Comparison of ENCODE assay signal across 1 cellular context in the genomic region with DNA sequence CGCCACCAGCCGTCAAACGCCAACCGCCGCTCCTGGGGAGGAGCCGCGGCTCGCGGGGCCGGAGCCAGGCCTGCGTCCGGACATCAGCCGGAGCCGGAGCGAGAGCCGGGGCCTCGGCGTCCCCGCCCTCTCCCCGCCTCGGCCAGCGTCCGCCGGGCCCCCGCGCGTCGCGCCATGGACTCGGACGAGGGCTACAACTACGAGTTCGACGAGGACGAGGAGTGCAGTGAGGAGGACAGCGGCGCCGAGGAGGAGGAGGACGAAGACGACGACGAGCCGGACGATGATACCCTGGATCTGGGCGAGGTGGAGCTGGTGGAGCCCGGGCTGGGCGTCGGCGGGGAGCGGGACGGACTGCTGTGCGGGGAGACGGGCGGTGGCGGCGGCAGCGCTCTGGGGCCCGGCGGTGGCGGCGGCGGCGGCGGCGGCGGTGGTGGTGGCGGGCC.
TF ChIP-seq lines count a peak whose summit lies in the region.

No MANE protein-coding gene starts in this region.

TF ChIP-seq in HEK293, 187 proteins besides CTCF, POLR2A, EP300 and RAD21 (continued from another document):
- TF ChIP-seq, protein P1, sequence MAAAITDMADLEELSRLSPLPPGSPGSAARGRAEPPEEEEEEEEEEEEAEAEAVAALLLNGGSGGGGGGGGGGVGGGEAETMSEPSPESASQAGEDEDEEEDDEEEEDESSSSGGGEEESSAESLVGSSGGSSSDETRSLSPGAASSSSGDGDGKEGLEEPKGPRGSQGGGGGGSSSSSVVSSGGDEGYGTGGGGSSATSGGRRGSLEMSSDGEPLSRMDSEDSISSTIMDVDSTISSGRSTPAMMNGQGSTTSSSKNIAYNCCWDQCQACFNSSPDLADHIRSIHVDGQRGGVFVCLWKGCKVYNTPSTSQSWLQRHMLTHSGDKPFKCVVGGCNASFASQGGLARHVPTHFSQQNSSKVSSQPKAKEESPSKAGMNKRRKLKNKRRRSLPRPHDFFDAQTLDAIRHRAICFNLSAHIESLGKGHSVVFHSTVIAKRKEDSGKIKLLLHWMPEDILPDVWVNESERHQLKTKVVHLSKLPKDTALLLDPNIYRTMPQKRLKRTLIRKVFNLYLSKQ (tag by site-specific recombination; IDR thresholded peaks at IDR 0.05; ENCODE audit: borderline replicate concordance), result no peak
- TF ChIP-seq ZNF248 (tag by site-specific recombination; IDR thresholded peaks at IDR 0.05), result no peak
- TF ChIP-seq ZNF660 (tag by site-specific recombination; IDR thresholded peaks at IDR 0.05), result no peak
- TF ChIP-seq REPIN1 (tag by site-specific recombination; IDR thresholded peaks at IDR 0.05; ENCODE audit: low read depth), result no peak
- no peak for TF ChIP-seq ZNF776 (tag by site-specific recombination; IDR thresholded peaks at IDR 0.05; ENCODE audit: borderline replicate concordance)
- no peak for TF ChIP-seq SALL2 (tag by site-specific recombination; IDR thresholded peaks at IDR 0.05; ENCODE audit: borderline replicate concordance)
- TF ChIP-seq, protein P2, sequence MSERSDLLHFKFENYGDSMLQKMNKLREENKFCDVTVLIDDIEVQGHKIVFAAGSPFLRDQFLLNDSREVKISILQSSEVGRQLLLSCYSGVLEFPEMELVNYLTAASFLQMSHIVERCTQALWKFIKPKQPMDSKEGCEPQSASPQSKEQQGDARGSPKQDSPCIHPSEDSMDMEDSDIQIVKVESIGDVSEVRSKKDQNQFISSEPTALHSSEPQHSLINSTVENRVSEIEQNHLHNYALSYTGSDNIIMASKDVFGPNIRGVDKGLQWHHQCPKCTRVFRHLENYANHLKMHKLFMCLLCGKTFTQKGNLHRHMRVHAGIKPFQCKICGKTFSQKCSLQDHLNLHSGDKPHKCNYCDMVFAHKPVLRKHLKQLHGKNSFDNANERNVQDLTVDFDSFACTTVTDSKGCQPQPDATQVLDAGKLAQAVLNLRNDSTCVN (tag by site-specific recombination; optimal IDR thresholded peaks at IDR 0.05), result peak; percentile 78
- 0 out of 2 replicates have a peak, but pooled peaks have one; percentile 2 for TF ChIP-seq ZNF596 (tag by site-specific recombination; IDR thresholded peaks at IDR 0.05)
- TF ChIP-seq, protein P3, sequence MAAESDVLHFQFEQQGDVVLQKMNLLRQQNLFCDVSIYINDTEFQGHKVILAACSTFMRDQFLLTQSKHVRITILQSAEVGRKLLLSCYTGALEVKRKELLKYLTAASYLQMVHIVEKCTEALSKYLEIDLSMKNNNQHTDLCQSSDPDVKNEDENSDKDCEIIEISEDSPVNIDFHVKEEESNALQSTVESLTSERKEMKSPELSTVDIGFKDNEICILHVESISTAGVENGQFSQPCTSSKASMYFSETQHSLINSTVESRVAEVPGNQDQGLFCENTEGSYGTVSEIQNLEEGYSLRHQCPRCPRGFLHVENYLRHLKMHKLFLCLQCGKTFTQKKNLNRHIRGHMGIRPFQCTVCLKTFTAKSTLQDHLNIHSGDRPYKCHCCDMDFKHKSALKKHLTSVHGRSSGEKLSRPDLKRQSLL (tag by site-specific recombination; IDR thresholded peaks at IDR 0.05), result 0 out of 2 replicates have a peak, but pooled peaks have one; percentile 21
- TF ChIP-seq ZNF555 (tag by site-specific recombination; conservative IDR thresholded peaks at IDR 0.05), result no peak
- no peak for TF ChIP-seq HOXD13 (CRISPR knock-in tag; IDR thresholded peaks at IDR 0.05; ENCODE audit: borderline replicate concordance)
